ENCODE assay signal across 14 cellular contexts in genomic region chr5:177557041-177557647, GRCh38. TPM values are rescaled to one million over a fixed set of nuclear protein-coding genes. Genes with fewer than 3 reads are reported as not detected.
DNase-seq lines count a peak whose midpoint lies in the region; ATAC-seq and TF ChIP-seq lines count a peak whose summit lies in the region.
"Had no signal": no experiment of that assay in that cellular context is flagged by ENCODE, and none has a peak within 500 bp of the region (broad histone marks: within the 10 kb centered on the region; RNA-seq: fewer than 3 reads in every experiment).

No MANE protein-coding gene starts in this region.

- H3K36me3 ChIP-seq in CD4-positive, CD25-positive, alpha-beta regulatory T cell (ENCODE audit: control insufficient read depth, insufficient read depth, low read length), result no peaks in the 10 kb centered on the region
- H3K36me3 ChIP-seq in GM23338 (ENCODE audit: insufficient read depth) (peaks cover 1% of the 10 kb centered on the region; the same call in 1 of the 2 replicates), lower lobe of right lung (peaks cover 3% of the 10 kb centered on the region)

- H3K4me1 ChIP-seq in CD4-positive, CD25-positive, alpha-beta regulatory T cell (ENCODE audit: control insufficient read depth, insufficient read depth, low read length, poor library complexity, severe bottlenecking), result peaks cover 22% of the 10 kb centered on the region
- peaks cover 10% of the 10 kb centered on the region; the same call in 1 of the 2 replicates for H3K4me1 ChIP-seq in GM23338 (ENCODE audit: insufficient read depth)
- H3K4me1 ChIP-seq in lower lobe of right lung, result peaks cover 21% of the 10 kb centered on the region

- peaks cover 6% of the 10 kb centered on the region for H3K36me3 Mint-ChIP-seq in CD4-positive, CD25-positive, alpha-beta regulatory T cell
- peaks cover 15% of the 10 kb centered on the region for H3K36me3 Mint-ChIP-seq in GM23338 (ENCODE audit: low read depth)
- H3K36me3 Mint-ChIP-seq in chondrocyte (ENCODE audit: low read depth), result peaks cover 2% of the 10 kb centered on the region

- H3K4me1 Mint-ChIP-seq in CD4-positive, CD25-positive, alpha-beta regulatory T cell, result peaks cover 11 to 39% (median 22%) of the 10 kb centered on the region in 4 donors
- H3K4me1 Mint-ChIP-seq in GM23338 (peaks cover 26% of the 10 kb centered on the region), chondrocyte (ENCODE audit: low read depth) (peaks cover 31% of the 10 kb centered on the region)

- intact Hi-C loops in lower lobe of right lung (cut with DNase I), result no loop called here

- DNase-seq in CD4-positive, CD25-positive, alpha-beta regulatory T cell, result peak in 2 of 3 donors; percentile 22 to 82
- peak; percentile 49 for DNase-seq in GM23338 (ENCODE audit: low spot score)
- peak; percentile 56 for DNase-seq in SK-N-DZ (ENCODE audit: low spot score)
- DNase-seq in fibroblast of villous mesenchyme (ENCODE audit: low read depth), result peak; percentile 39
- DNase-seq in lower lobe of right lung, result no peak
- DNase-seq in GM19238 (ENCODE audit: insufficient read length, low spot score), result no peak
- DNase-seq in chondrocyte (ENCODE audit: low spot score), result no peak
- DNase-seq in omental fat pad (ENCODE audit: low spot score), result no peak
- DNase-seq: anterior cingulate cortex; head of caudate nucleus; NCI-H1436 treated with DMSO at 0.1 percent for 48 hours; stimulated activated CD4-positive, alpha-beta T cell treated with anti-CD3 and anti-CD28 coated beads, Interleukin-4, amount 100 ng/mL, for 24 hours had no signal

- H3K79me2 ChIP-seq in GM23338 (replicated peaks; ENCODE audit: insufficient read depth), result peaks cover 17% of the 10 kb centered on the region

- H3K27me3 Mint-ChIP-seq in CD4-positive, CD25-positive, alpha-beta regulatory T cell, result no peaks in the 10 kb centered on the region
- H3K27me3 Mint-ChIP-seq in GM23338 (ENCODE audit: insufficient read depth, low read depth, poor library complexity) (peaks cover 14% of the 10 kb centered on the region), chondrocyte (ENCODE audit: low read depth) (no peaks in the 10 kb centered on the region)
- H3K27me3 Mint-ChIP-seq: stimulated activated naive CD8-positive, alpha-beta T cell treated with anti-CD3 and anti-CD28 coated beads, Interleukin-15, Interleukin-2, amounts not matched to agents 100 ng/mL and 50 ng/mL, for 24 hours had no signal

- H3K9me2 ChIP-seq in GM23338 (ENCODE audit: insufficient read depth), result no peaks in the 10 kb centered on the region

- H3K27ac Mint-ChIP-seq in CD4-positive, CD25-positive, alpha-beta regulatory T cell, result peak overlapping the region; percentile 26 to 71 (median 64)
- H3K27ac Mint-ChIP-seq in GM23338 (no peak overlapping the region), chondrocyte (ENCODE audit: unreplicated experiment) (no peak overlapping the region)
- H3K27ac Mint-ChIP-seq: stimulated activated naive CD8-positive, alpha-beta T cell treated with anti-CD3 and anti-CD28 coated beads, Interleukin-15, Interleukin-2, amounts not matched to agents 100 ng/mL and 50 ng/mL, for 24 hours had no signal

- H3K27ac ChIP-seq in CD4-positive, CD25-positive, alpha-beta regulatory T cell (ENCODE audit: insufficient read depth, low read length, poor library complexity, severe bottlenecking), result no peak overlapping the region
- no peak overlapping the region for H3K27ac ChIP-seq in GM23338 (ENCODE audit: low read depth)
- H3K27ac ChIP-seq in lower lobe of right lung, result no peak overlapping the region

- H3K9me3 Mint-ChIP-seq in CD4-positive, CD25-positive, alpha-beta regulatory T cell, result no peaks in the 10 kb centered on the region
- peaks cover 20% of the 10 kb centered on the region for H3K9me3 Mint-ChIP-seq in GM23338
- no peaks in the 10 kb centered on the region for H3K9me3 Mint-ChIP-seq in chondrocyte (ENCODE audit: low read depth)
- H3K9me3 Mint-ChIP-seq: stimulated activated naive CD8-positive, alpha-beta T cell treated with anti-CD3 and anti-CD28 coated beads, Interleukin-15, Interleukin-2, amounts not matched to agents 100 ng/mL and 50 ng/mL, for 24 hours had no signal

- H3K9me3 ChIP-seq in CD4-positive, CD25-positive, alpha-beta regulatory T cell (ENCODE audit: control insufficient read depth in 2 of 2, low read length in 2 of 2), result no peaks in the 10 kb centered on the region
- H3K9me3 ChIP-seq in lower lobe of right lung, result no peaks in the 10 kb centered on the region

- H3K4me2 ChIP-seq in GM23338, result no peak overlapping the region

- H2AFZ ChIP-seq in GM23338, result no peak overlapping the region

- H3F3A ChIP-seq in GM23338 (replicated peaks; ENCODE audit: low read depth), result peaks cover 15% of the 10 kb centered on the region

- ATAC-seq in CD4-positive, CD25-positive, alpha-beta regulatory T cell (ENCODE audit: low read depth in 2 of 2), result no peak
- ATAC-seq in GM23338 (no peak), lower lobe of right lung (no peak), omental fat pad (ENCODE audit: low FRiP score) (no peak)

- H3K4me3 Mint-ChIP-seq in CD4-positive, CD25-positive, alpha-beta regulatory T cell, result peak overlapping the region in 3 of 4 donors; percentile 28 to 73 (median 69)
- no peak overlapping the region for H3K4me3 Mint-ChIP-seq in GM23338
- no peak overlapping the region for H3K4me3 Mint-ChIP-seq in chondrocyte (ENCODE audit: unreplicated experiment)
- H3K4me3 Mint-ChIP-seq: stimulated activated naive CD8-positive, alpha-beta T cell treated with anti-CD3 and anti-CD28 coated beads, Interleukin-15, Interleukin-2, amounts not matched to agents 100 ng/mL and 50 ng/mL, for 24 hours had no signal

- H3K27me3 ChIP-seq in CD4-positive, CD25-positive, alpha-beta regulatory T cell (ENCODE audit: control insufficient read depth, insufficient read depth, low read length), result no peaks in the 10 kb centered on the region
- H3K27me3 ChIP-seq in GM23338 (ENCODE audit: insufficient read depth), result no peaks in the 10 kb centered on the region
- no peaks in the 10 kb centered on the region for H3K27me3 ChIP-seq in lower lobe of right lung (ENCODE audit: low read depth)

- peaks cover 11% of the 10 kb centered on the region for H4K20me1 ChIP-seq in GM23338 (replicated peaks; ENCODE audit: insufficient read depth)

- H3K4me3 ChIP-seq in CD4-positive, CD25-positive, alpha-beta regulatory T cell (ENCODE audit: low read depth, low read length), result peak overlapping the region; percentile 32
- H3K4me3 ChIP-seq in GM23338, result no peak overlapping the region
- H3K4me3 ChIP-seq in fibroblast of villous mesenchyme (ENCODE audit: low read depth, low read length), result no peak overlapping the region
- H3K4me3 ChIP-seq in lower lobe of right lung, result no peak overlapping the region
- H3K4me3 ChIP-seq: lung had no signal

- TF ChIP-seq CTCF in GM23338 (conservative IDR thresholded peaks at IDR 0.05; ENCODE audit: low read depth in 2 of 2) (no peak), fibroblast of villous mesenchyme (IDR thresholded peaks at IDR 0.05; ENCODE audit: insufficient read depth, low read depth, low read length) (no peak), lower lobe of right lung (IDR thresholded peaks at IDR 0.05) (no peak), chondrocyte (IDR thresholded peaks at IDR 0.05) (no peak), omental fat pad (IDR thresholded peaks at IDR 0.05) (no peak)

RNA-seq across cellular contexts. Expression of gene FAM193B, which starts 2.8 kb away (rescaled TPM):
- total RNA-seq in CD4-positive, CD25-positive, alpha-beta regulatory T cell, result 179 TPM
- polyA plus RNA-seq in CD4-positive, CD25-positive, alpha-beta regulatory T cell, result 1 to 10 TPM; 2.8 to 4.1 (median 3.5) TPM
- total RNA-seq in GM23338 (2014; rRNA removed; shearing (Covaris generic)), result 46.9 and 58.6 TPM in 2 replicates
- polyA plus RNA-seq in GM23338 (2016; fragmentation: Nextera tagmentation; extraction: Ambion mirVana), result 44.4 and 46.1 TPM in 2 replicates
- 41.3 and 41.5 TPM in 2 replicates for polyA plus RNA-seq in SK-N-DZ (2014; cell fraction: cytosol; rRNA removed)
- polyA plus RNA-seq in SK-N-DZ (2014; cell fraction: nucleus; rRNA removed), result 321 and 386 TPM in 2 replicates
- 26.3 and 29.6 TPM in 2 replicates for total RNA-seq in fibroblast of villous mesenchyme
- total RNA-seq in lower lobe of right lung, result 89.1 TPM
- 75.2 to 85.9 TPM (median 79.1 TPM) in 3 replicates for total RNA-seq in chondrocyte
- 10 to 100 TPM; 43.3 to 92.5 (median 50.9) TPM for total RNA-seq in omental fat pad

RNA-seq across cellular contexts. Expression of gene TMED9, which starts 34.9 kb away (rescaled TPM):
- 63.2 TPM for total RNA-seq in CD4-positive, CD25-positive, alpha-beta regulatory T cell
- 100 to 1,000 TPM in 2 of 4 donors, 10 to 100 TPM in 2; 83.7 to 141 (median 108) TPM for polyA plus RNA-seq in CD4-positive, CD25-positive, alpha-beta regulatory T cell
- total RNA-seq in GM23338 (2014; rRNA removed; shearing (Covaris generic)), result 130 and 142 TPM in 2 replicates
- polyA plus RNA-seq in GM23338 (2016; fragmentation: Nextera tagmentation; extraction: Ambion mirVana), result 74.4 and 77.2 TPM in 2 replicates
- 44.3 and 49.2 TPM in 2 replicates for polyA plus RNA-seq in SK-N-DZ (2014; cell fraction: cytosol; rRNA removed)
- polyA plus RNA-seq in SK-N-DZ (2014; cell fraction: nucleus; rRNA removed), result 24.3 and 33.9 TPM in 2 replicates
- 113 and 130 TPM in 2 replicates for total RNA-seq in fibroblast of villous mesenchyme
- total RNA-seq in lower lobe of right lung, result 132 TPM
- total RNA-seq in chondrocyte, result 290 to 299 TPM (median 293 TPM) in 3 replicates
- total RNA-seq in omental fat pad, result 100 to 1,000 TPM in 3 of 4 donors, 10 to 100 TPM in 1; 81.0 to 129 (median 105) TPM

RNA-seq across cellular contexts. Expression of gene DDX41, which starts 40.4 kb away (rescaled TPM):
- total RNA-seq in CD4-positive, CD25-positive, alpha-beta regulatory T cell, result 73.2 TPM
- 10 to 100 TPM; 41.8 to 48.9 (median 46.0) TPM for polyA plus RNA-seq in CD4-positive, CD25-positive, alpha-beta regulatory T cell
- 115 and 139 TPM in 2 replicates for total RNA-seq in GM23338 (2014; rRNA removed; shearing (Covaris generic))
- 67.1 and 73.4 TPM in 2 replicates for polyA plus RNA-seq in GM23338 (2016; fragmentation: Nextera tagmentation; extraction: Ambion mirVana)
- polyA plus RNA-seq in SK-N-DZ (2014; cell fraction: cytosol; rRNA removed), result 91.5 and 112 TPM in 2 replicates
- 273 and 280 TPM in 2 replicates for polyA plus RNA-seq in SK-N-DZ (2014; cell fraction: nucleus; rRNA removed)
- 56.0 and 56.1 TPM in 2 replicates for total RNA-seq in fibroblast of villous mesenchyme
- 69.4 TPM for total RNA-seq in lower lobe of right lung
- total RNA-seq in chondrocyte, result 77.2 to 79.0 TPM (median 78.6 TPM) in 3 replicates
- 10 to 100 TPM; 66.2 to 93.7 (median 73.6) TPM for total RNA-seq in omental fat pad

RNA-seq across cellular contexts. Expression of gene B4GALT7, which starts 42.8 kb away (rescaled TPM):
- total RNA-seq in CD4-positive, CD25-positive, alpha-beta regulatory T cell, result 24.2 TPM
- 10 to 100 TPM; 18.3 to 19.5 (median 18.5) TPM for polyA plus RNA-seq in CD4-positive, CD25-positive, alpha-beta regulatory T cell
- total RNA-seq in GM23338 (2014; rRNA removed; shearing (Covaris generic)), result 17.6 and 23.3 TPM in 2 replicates
- polyA plus RNA-seq in GM23338 (2016; fragmentation: Nextera tagmentation; extraction: Ambion mirVana), result 10.0 and 10.4 TPM in 2 replicates
- 27.1 and 29.7 TPM in 2 replicates for polyA plus RNA-seq in SK-N-DZ (2014; cell fraction: cytosol; rRNA removed)
- polyA plus RNA-seq in SK-N-DZ (2014; cell fraction: nucleus; rRNA removed), result 27.6 and 29.4 TPM in 2 replicates
- total RNA-seq in fibroblast of villous mesenchyme (30.3 and 30.7 TPM in 2 replicates), lower lobe of right lung (22.4 TPM), chondrocyte (41.4 to 54.4 TPM (median 43.9 TPM) in 3 replicates), omental fat pad (10 to 100 TPM; 19.5 to 46.4 (median 25.8) TPM)

RNA-seq across cellular contexts. Expression of gene DOK3, which starts 47.5 kb away (rescaled TPM):
- 1.5 TPM for total RNA-seq in CD4-positive, CD25-positive, alpha-beta regulatory T cell
- under 1 TPM in 2 of 4 donors, not detected in 2; 0.13 to 0.17 TPM for polyA plus RNA-seq in CD4-positive, CD25-positive, alpha-beta regulatory T cell
- 4.9 and 11.1 TPM in 2 replicates for total RNA-seq in GM23338 (2014; rRNA removed; shearing (Covaris generic))
- polyA plus RNA-seq in GM23338 (2016; fragmentation: Nextera tagmentation; extraction: Ambion mirVana), result 2.2 and 2.8 TPM in 2 replicates
- polyA plus RNA-seq in SK-N-DZ (2014; cell fraction: cytosol; rRNA removed), result 3.6 and 10.6 TPM in 2 replicates
- polyA plus RNA-seq in SK-N-DZ (2014; cell fraction: nucleus; rRNA removed), result 39.9 and 78.7 TPM in 2 replicates
- total RNA-seq in fibroblast of villous mesenchyme, result 2.6 TPM in 2 replicates
- total RNA-seq in lower lobe of right lung, result 76.5 TPM
- 4.7 to 7.7 TPM (median 7.5 TPM) in 3 replicates for total RNA-seq in chondrocyte
- 10 to 100 TPM in 3 of 4 donors, 1 to 10 TPM in 1; 7.4 to 41.0 (median 16.3) TPM for total RNA-seq in omental fat pad

Comparison
In these comparisons a context has a peak if more than half of its experiments do, and no peak if none do; other contexts are left out.
1. DNase-seq: peak in CD4-positive, CD25-positive, alpha-beta regulatory T cell (2 of 3), GM23338 (single experiment), SK-N-DZ (single experiment) and fibroblast of villous mesenchyme (single experiment); none in lower lobe of right lung (single experiment), GM19238 (single experiment), chondrocyte (single experiment) and omental fat pad (single experiment).
2. H3K27ac Mint-ChIP-seq: peak in CD4-positive, CD25-positive, alpha-beta regulatory T cell (3 of 3); none in GM23338 (single experiment) and chondrocyte (single experiment).
3. H3K4me3 Mint-ChIP-seq: peak in CD4-positive, CD25-positive, alpha-beta regulatory T cell (3 of 4); none in GM23338 (single experiment) and chondrocyte (single experiment).